Comparison of ENCODE assay signal across 17 cellular contexts in the genomic region with DNA sequence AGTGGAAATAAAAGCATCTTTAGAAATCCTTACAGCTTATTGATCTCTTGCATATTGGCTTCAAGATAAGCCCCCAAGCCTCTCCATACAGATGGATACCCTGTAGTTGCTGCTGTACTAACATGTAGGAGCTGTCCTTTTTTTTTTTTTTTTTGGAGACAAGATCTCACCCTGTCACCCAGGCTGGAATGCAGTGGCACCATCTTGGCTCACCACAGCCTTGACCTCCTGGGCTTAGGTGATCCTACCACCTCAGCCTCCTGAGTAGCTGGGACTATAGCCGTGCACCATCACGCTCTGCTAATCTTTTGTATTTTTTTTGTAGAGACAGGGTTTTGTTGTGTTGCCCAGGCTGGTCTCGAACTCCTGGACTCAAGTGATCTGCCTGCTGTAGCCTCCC. TPM values are rescaled to one million over a fixed set of nuclear protein-coding genes. Genes with fewer than 3 reads are reported as not detected.
DNase-seq lines count a peak whose midpoint lies in the region; ATAC-seq and TF ChIP-seq lines count a peak whose summit lies in the region.
"Had no signal": no experiment of that assay in that cellular context is flagged by ENCODE, and none has a peak within 500 bp of the region (broad histone marks: within the 10 kb centered on the region; RNA-seq: fewer than 3 reads in every experiment).

No MANE protein-coding gene starts in this region.

- no peak for ATAC-seq in activated T-helper 17 cell treated with anti-CD3 and anti-CD28 coated beads, Interleukin-2, amount 50 U/mL, for 72 hours (replicated peaks)
- ATAC-seq in effector memory CD8-positive, alpha-beta T cell (replicated peaks), result no peak
- ATAC-seq in GM18907 (IDR thresholded peaks at IDR 0.05; ENCODE audit: unreplicated experiment), result no peak
- ATAC-seq: GM23338, HCT116 had no signal

- H3K27ac ChIP-seq in caudate nucleus (ENCODE audit: low read depth, low read length), result no peak overlapping the region

- H3K27me3 Mint-ChIP-seq in activated T-helper 17 cell treated with anti-CD3 and anti-CD28 coated beads, Interleukin-2, amount 50 U/mL, for 72 hours, result no peaks in the 10 kb centered on the region
- H3K27me3 Mint-ChIP-seq in effector memory CD8-positive, alpha-beta T cell, result no peaks in the 10 kb centered on the region
- no peaks in the 10 kb centered on the region for H3K27me3 Mint-ChIP-seq in progenitor cell of endocrine pancreas
- H3K27me3 Mint-ChIP-seq: CD4-positive, alpha-beta memory T cell had no signal

- H3K4me3 Mint-ChIP-seq in activated T-helper 17 cell treated with anti-CD3 and anti-CD28 coated beads, Interleukin-2, amount 50 U/mL, for 72 hours, result no peak overlapping the region
- H3K4me3 Mint-ChIP-seq in effector memory CD8-positive, alpha-beta T cell, result no peak overlapping the region
- no peak overlapping the region for H3K4me3 Mint-ChIP-seq in progenitor cell of endocrine pancreas (ENCODE audit: low read depth)
- H3K4me3 Mint-ChIP-seq: GM23338, H9 had no signal

- no peak for TF ChIP-seq CTCF in progenitor cell of endocrine pancreas (IDR thresholded peaks at IDR 0.05; ENCODE audit: unreplicated experiment)

- H3K27ac Mint-ChIP-seq in activated T-helper 17 cell treated with anti-CD3 and anti-CD28 coated beads, Interleukin-2, amount 50 U/mL, for 72 hours, result peak overlapping the region; percentile 2
- peak overlapping the region; percentile 42 to 67 for H3K27ac Mint-ChIP-seq in effector memory CD8-positive, alpha-beta T cell
- peak overlapping the region; percentile 15 for H3K27ac Mint-ChIP-seq in progenitor cell of endocrine pancreas
- H3K27ac Mint-ChIP-seq: GM23338 had no signal

- no peaks in the 10 kb centered on the region for H3K36me3 Mint-ChIP-seq in activated T-helper 17 cell treated with anti-CD3 and anti-CD28 coated beads, Interleukin-2, amount 50 U/mL, for 72 hours (ENCODE audit: low read depth)
- H3K36me3 Mint-ChIP-seq in effector memory CD8-positive, alpha-beta T cell (ENCODE audit: insufficient read depth), result peaks cover 5% of the 10 kb centered on the region
- H3K36me3 Mint-ChIP-seq in progenitor cell of endocrine pancreas (ENCODE audit: insufficient read depth), result no peaks in the 10 kb centered on the region
- H3K36me3 Mint-ChIP-seq: CD4-positive, alpha-beta memory T cell had no signal

- H3K4me1 Mint-ChIP-seq in activated T-helper 17 cell treated with anti-CD3 and anti-CD28 coated beads, Interleukin-2, amount 50 U/mL, for 72 hours, result peaks cover 24% of the 10 kb centered on the region
- H3K4me1 Mint-ChIP-seq in effector memory CD8-positive, alpha-beta T cell (ENCODE audit: low read depth in 2 of 2), result peaks cover 45 to 60% of the 10 kb centered on the region in 2 donors
- peaks cover 8% of the 10 kb centered on the region for H3K4me1 Mint-ChIP-seq in progenitor cell of endocrine pancreas (ENCODE audit: low read depth)

- DNase-seq in M059J (ENCODE audit: low read depth) (peak; percentile 46), progenitor cell of endocrine pancreas (ENCODE audit: low spot score, unreplicated experiment) (no peak), NCI-H1048 (lab: John Stamatoyannopoulos, UW) (no peak), caudate nucleus (lab: John Stamatoyannopoulos, UW) (no peak), SKM-1 treated with dmso at 0.1 percent for 144 hours (lab: John Stamatoyannopoulos, UW; ENCODE audit: unreplicated experiment) (no peak)
- DNase-seq in effector memory CD8-positive, alpha-beta T cell, result no peak
- DNase-seq: C1 segment of cervical spinal cord; Calu3; CD4-positive, alpha-beta memory T cell; COR-L47; DMS53; DMS79 treated with DMSO at 0.1 percent for 48 hours; H9 had no signal

- H3K9me3 Mint-ChIP-seq in activated T-helper 17 cell treated with anti-CD3 and anti-CD28 coated beads, Interleukin-2, amount 50 U/mL, for 72 hours, result no peaks in the 10 kb centered on the region
- no peaks in the 10 kb centered on the region for H3K9me3 Mint-ChIP-seq in effector memory CD8-positive, alpha-beta T cell
- no peaks in the 10 kb centered on the region for H3K9me3 Mint-ChIP-seq in progenitor cell of endocrine pancreas (ENCODE audit: low read depth)
- H3K9me3 Mint-ChIP-seq: CD4-positive, alpha-beta memory T cell; GM23338; H9 had no signal

RNA-seq across cellular contexts. Expression of a gene that starts 35.4 kb away (rescaled TPM):
- 5.7 and 11.0 TPM in 2 replicates for total RNA-seq in M059J (2014; rRNA removed; shearing (Covaris generic))
- total RNA-seq in activated T-helper 17 cell treated with anti-CD3 and anti-CD28 coated beads, Interleukin-2, amount 50 U/mL, for 72 hours, result 1 to 10 TPM; 3.5 to 7.2 TPM
- 12.9 and 13.4 TPM in 2 replicates for total RNA-seq in progenitor cell of endocrine pancreas

Comparison
In these comparisons a context has a peak if more than half of its experiments do, and no peak if none do; other contexts are left out.
1. H3K27ac Mint-ChIP-seq: peak in every context shown above with its lines; median percentile 54 in effector memory CD8-positive, alpha-beta T cell; 15 in progenitor cell of endocrine pancreas; 2 in activated T-helper 17 cell treated with anti-CD3 and anti-CD28 coated beads, Interleukin-2, amount 50 U/mL, for 72 hours.